In the genomic region with DNA sequence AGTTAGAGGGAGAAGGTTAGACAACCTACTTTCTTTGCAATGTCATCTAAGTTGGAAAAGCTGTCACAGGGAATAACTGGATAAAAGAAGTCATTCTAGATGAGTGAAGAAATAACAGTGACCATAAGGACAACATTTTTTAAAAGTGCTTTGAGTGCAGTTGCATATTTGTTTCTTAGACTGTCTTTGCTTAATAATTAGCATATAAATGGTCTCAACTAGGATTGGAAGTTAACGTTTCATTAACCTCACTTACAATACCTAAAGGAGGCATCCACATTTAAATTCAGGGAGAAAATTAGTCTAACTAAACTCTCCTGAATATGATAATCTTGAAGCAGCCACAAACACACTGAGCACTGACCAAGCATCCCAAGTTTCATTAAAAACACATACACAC, we compare ENCODE assay signal across 25 cellular contexts.
"Had no signal": no experiment of that assay in that cellular context is flagged by ENCODE, and none has a peak within 500 bp of the region (broad histone marks: within the 10 kb centered on the region; RNA-seq: fewer than 3 reads in every experiment).

No MANE protein-coding gene starts in this region.

- H3K4me1 ChIP-seq: prostate gland, right atrium auricular region, stomach, suprapubic skin had no signal

- H2AFZ ChIP-seq: hepatocyte had no signal

- H3K36me3 ChIP-seq: neutrophil, ovary, prostate gland, right atrium auricular region, stomach, suprapubic skin, tibial nerve had no signal

- H3K27me3 ChIP-seq: hepatocyte, neutrophil, ovary, right atrium auricular region, stomach, suprapubic skin, tibial nerve had no signal

- H3K9me3 ChIP-seq: neutrophil, ovary, prostate gland, right atrium auricular region, stomach, suprapubic skin, tibial nerve had no signal

- H3K27ac ChIP-seq: hepatocyte, neutrophil, ovary, prostate gland, right atrium auricular region, stomach, suprapubic skin, tibial nerve had no signal

- DNase-seq: activated CD4-positive, alpha-beta memory T cell treated with anti-CD3 and anti-CD28 coated beads for 36 hours; activated CD4-positive, alpha-beta T cell treated with anti-CD3 and anti-CD28 coated beads for 48 hours; activated CD4-positive, CD25-positive, alpha-beta regulatory T cell; activated gamma-delta T cell; anterior cingulate cortex; effector memory CD4-positive, alpha-beta T cell; glutamatergic neuron; left ventricle myocardium superior; naive thymus-derived CD8-positive, alpha-beta T cell; ovary; stimulated activated CD4-positive, alpha-beta T cell treated with anti-CD3 and anti-CD28 coated beads, Interleukin-12 subunit alpha, Interleukin-12 subunit beta, amount 100 ng/mL, for 4 hours; stimulated activated CD4-positive, alpha-beta T cell treated with anti-CD3 and anti-CD28 coated beads, Interleukin-4, amount 100 ng/mL, for 4 hours; stomach; T-helper 17 cell had no signal

- H3K4me3 ChIP-seq: hepatocyte, ovary, prostate gland, right atrium auricular region, stomach, suprapubic skin, tibial nerve had no signal

- H3K36me3 Mint-ChIP-seq: activated CD4-positive, alpha-beta memory T cell treated with anti-CD3 and anti-CD28 coated beads for 36 hours; activated naive CD4-positive, alpha-beta T cell treated with anti-CD3 and anti-CD28 coated beads, Interleukin-2, amount 50 U/mL, for 24 hours; mesothelial cell of epicardium; naive thymus-derived CD8-positive, alpha-beta T cell had no signal

- H3K9me3 Mint-ChIP-seq: activated naive CD4-positive, alpha-beta T cell treated with anti-CD3 and anti-CD28 coated beads, Interleukin-2, amount 50 U/mL, for 24 hours; activated T-helper 1 cell treated with anti-CD3 and anti-CD28 coated beads, Interleukin-12 subunit alpha, Interleukin-12 subunit beta, Interleukin-2, Interleukin-4 antibody, amounts not matched to agents 30 ng/mL and 10 ng/mL and 1 ng/mL, durations not matched to agents 14 hours and 24 hours and 36 hours; central memory CD8-positive, alpha-beta T cell had no signal

- H3K4me3 Mint-ChIP-seq: activated CD4-positive, alpha-beta memory T cell treated with anti-CD3 and anti-CD28 coated beads for 36 hours; activated naive CD4-positive, alpha-beta T cell treated with anti-CD3 and anti-CD28 coated beads, Interleukin-2, amount 50 U/mL, for 24 hours; activated T-helper 1 cell treated with anti-CD3 and anti-CD28 coated beads, Interleukin-12 subunit alpha, Interleukin-12 subunit beta, Interleukin-2, Interleukin-4 antibody, amounts not matched to agents 30 ng/mL and 10 ng/mL and 1 ng/mL, durations not matched to agents 14 hours and 24 hours and 36 hours; central memory CD8-positive, alpha-beta T cell; mesothelial cell of epicardium; naive thymus-derived CD8-positive, alpha-beta T cell; T-helper 17 cell had no signal

- H3K4me1 Mint-ChIP-seq: activated naive CD4-positive, alpha-beta T cell treated with anti-CD3 and anti-CD28 coated beads, Interleukin-2, amount 50 U/mL, for 24 hours; central memory CD8-positive, alpha-beta T cell; mesothelial cell of epicardium; naive thymus-derived CD8-positive, alpha-beta T cell; T-helper 17 cell had no signal

- H3K79me2 ChIP-seq: hepatocyte had no signal

- H3K4me2 ChIP-seq: hepatocyte had no signal

- H3K27me3 Mint-ChIP-seq: activated CD4-positive, alpha-beta memory T cell treated with anti-CD3 and anti-CD28 coated beads for 36 hours; activated naive CD4-positive, alpha-beta T cell treated with anti-CD3 and anti-CD28 coated beads, Interleukin-2, amount 50 U/mL, for 24 hours; central memory CD8-positive, alpha-beta T cell; naive thymus-derived CD8-positive, alpha-beta T cell; T-helper 17 cell had no signal

- ATAC-seq: esophagus mucosa; left ventricle myocardium superior; naive thymus-derived CD8-positive, alpha-beta T cell; T-helper 17 cell had no signal

- H3K27ac Mint-ChIP-seq: activated CD4-positive, alpha-beta memory T cell treated with anti-CD3 and anti-CD28 coated beads for 36 hours; activated naive CD4-positive, alpha-beta T cell treated with anti-CD3 and anti-CD28 coated beads, Interleukin-2, amount 50 U/mL, for 24 hours; activated T-helper 1 cell treated with anti-CD3 and anti-CD28 coated beads, Interleukin-12 subunit alpha, Interleukin-12 subunit beta, Interleukin-2, Interleukin-4 antibody, amounts not matched to agents 30 ng/mL and 10 ng/mL and 1 ng/mL, durations not matched to agents 14 hours and 24 hours and 36 hours; mesothelial cell of epicardium; naive thymus-derived CD8-positive, alpha-beta T cell; T-helper 17 cell had no signal
